Comparison of ENCODE assay signal across 1 cellular context in genomic region chr19:18306209-18306902, GRCh38.
A peak's percentile ranks its signal among the peaks of the same experiment; 100 is the strongest.
TF ChIP-seq lines count a peak whose summit lies in the region.

No MANE protein-coding gene starts in this region.

TF ChIP-seq in H1, 55 proteins besides CTCF, POLR2A, EP300 and RAD21:
- TF ChIP-seq, protein P1, sequence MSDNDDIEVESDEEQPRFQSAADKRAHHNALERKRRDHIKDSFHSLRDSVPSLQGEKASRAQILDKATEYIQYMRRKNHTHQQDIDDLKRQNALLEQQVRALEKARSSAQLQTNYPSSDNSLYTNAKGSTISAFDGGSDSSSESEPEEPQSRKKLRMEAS (IDR thresholded peaks at IDR 0.05), result no peak
- peak; percentile 5; the same call in 1 of the 2 replicates for TF ChIP-seq MAFK (IDR thresholded peaks at IDR 0.05; ENCODE audit: low read depth, low read length)
- TF ChIP-seq POLR2AphosphoS5 (IDR thresholded peaks at IDR 0.05; ENCODE audit: low read depth, low read length), result peak; percentile 43; the same call in 1 of the 2 replicates
TF ChIP-seq in H1: peak in this region for 2.
